Comparison of ENCODE assay signal across 7 cellular contexts in genomic region chr2:74003494-74004211, GRCh38. TPM values are rescaled to one million over a fixed set of nuclear protein-coding genes. Genes with fewer than 3 reads are reported as not detected.
A peak's percentile ranks its signal among the peaks of the same experiment; 100 is the strongest.
DNase-seq lines count a peak whose midpoint lies in the region; ATAC-seq and TF ChIP-seq lines count a peak whose summit lies in the region.

No MANE protein-coding gene starts in this region.

- WGBS in esophagus squamous epithelium, 2 donors = 50 to 64% methylated on average over 8 to 12 of the region's 16 CpGs

- ATAC-seq in HG03097 (IDR thresholded peaks at IDR 0.05; ENCODE audit: low FRiP score, unreplicated experiment) = no peak
- no peak for ATAC-seq in HG02973 (IDR thresholded peaks at IDR 0.05; ENCODE audit: unreplicated experiment)

- H3K4me3 Mint-ChIP-seq in progenitor cell of endocrine pancreas (ENCODE audit: low read depth) = peak overlapping the region; percentile 77

- DNase-seq in G401 (ENCODE audit: low spot score) (peak; percentile 78), NCI-H82 (lab: John Stamatoyannopoulos, UW) (peak; percentile 66), esophagus squamous epithelium (lab: John Stamatoyannopoulos, UW) (no peak), progenitor cell of endocrine pancreas (ENCODE audit: low spot score, unreplicated experiment) (no peak)
- no peak for DNase-seq in stimulated activated CD4-positive, alpha-beta T cell treated with anti-CD3 and anti-CD28 coated beads, Interleukin-15, amount 100 ng/mL, for 24 hours

- H3K9me3 Mint-ChIP-seq in progenitor cell of endocrine pancreas (ENCODE audit: low read depth) = no peaks in the 10 kb centered on the region

- H3K27ac Mint-ChIP-seq in progenitor cell of endocrine pancreas = peak overlapping the region; percentile 69

- peak overlapping the region in 3 of 4 donors; percentile 52 to 76 (median 61) for H3K4me3 ChIP-seq in esophagus squamous epithelium

- peaks cover 4% of the 10 kb centered on the region for H3K36me3 Mint-ChIP-seq in progenitor cell of endocrine pancreas (ENCODE audit: insufficient read depth)

- no peak for TF ChIP-seq POLR2A in esophagus squamous epithelium (IDR thresholded peaks at IDR 0.05)

- H3K27me3 ChIP-seq in esophagus squamous epithelium = no peaks in the 10 kb centered on the region

- intact Hi-C loops in esophagus squamous epithelium (cut with DNase I) = no loop called here

- peak overlapping the region in 1 of 4 donors; percentile 73 for H3K27ac ChIP-seq in esophagus squamous epithelium

- in situ Hi-C loops in G401 (cut with HindIII; ENCODE audit: low sequenced_read_pairs) = no loop called here

- H3K36me3 ChIP-seq in esophagus squamous epithelium = peaks cover 0 to 19% (median 0%) of the 10 kb centered on the region in 3 donors

- no peaks in the 10 kb centered on the region for H3K27me3 Mint-ChIP-seq in progenitor cell of endocrine pancreas

- H3K9me3 ChIP-seq in esophagus squamous epithelium = no peaks in the 10 kb centered on the region

- TF ChIP-seq CTCF in esophagus squamous epithelium (IDR thresholded peaks at IDR 0.05) (no peak), progenitor cell of endocrine pancreas (IDR thresholded peaks at IDR 0.05; ENCODE audit: unreplicated experiment) (no peak)

- peaks cover 45 to 92% (median 55%) of the 10 kb centered on the region in 3 donors for H3K4me1 ChIP-seq in esophagus squamous epithelium

- peaks cover 65% of the 10 kb centered on the region for H3K4me1 Mint-ChIP-seq in progenitor cell of endocrine pancreas (ENCODE audit: low read depth)

RNA-seq across cellular contexts. Expression of gene TET3, which starts 18.9 kb away (rescaled TPM):
- 2.0 and 3.7 TPM in 2 replicates for total RNA-seq in G401 (2014; rRNA removed; shearing (Covaris generic))
- total RNA-seq in esophagus squamous epithelium (10 to 100 TPM in 3 of 4 donors, 1 to 10 TPM in 1; 6.6 to 20.2 (median 16.2) TPM), progenitor cell of endocrine pancreas (38.2 and 40.7 TPM in 2 replicates)

Comparison
In these comparisons a context has a peak if more than half of its experiments do, and no peak if none do; other contexts are left out.
1. DNase-seq: peak in G401 (single experiment) and NCI-H82 (single experiment); none in esophagus squamous epithelium (single experiment), progenitor cell of endocrine pancreas (single experiment) and stimulated activated CD4-positive, alpha-beta T cell treated with anti-CD3 and anti-CD28 coated beads, Interleukin-15, amount 100 ng/mL, for 24 hours (single experiment).